Comparison of ENCODE assay signal across 8 cellular contexts in the genomic region with DNA sequence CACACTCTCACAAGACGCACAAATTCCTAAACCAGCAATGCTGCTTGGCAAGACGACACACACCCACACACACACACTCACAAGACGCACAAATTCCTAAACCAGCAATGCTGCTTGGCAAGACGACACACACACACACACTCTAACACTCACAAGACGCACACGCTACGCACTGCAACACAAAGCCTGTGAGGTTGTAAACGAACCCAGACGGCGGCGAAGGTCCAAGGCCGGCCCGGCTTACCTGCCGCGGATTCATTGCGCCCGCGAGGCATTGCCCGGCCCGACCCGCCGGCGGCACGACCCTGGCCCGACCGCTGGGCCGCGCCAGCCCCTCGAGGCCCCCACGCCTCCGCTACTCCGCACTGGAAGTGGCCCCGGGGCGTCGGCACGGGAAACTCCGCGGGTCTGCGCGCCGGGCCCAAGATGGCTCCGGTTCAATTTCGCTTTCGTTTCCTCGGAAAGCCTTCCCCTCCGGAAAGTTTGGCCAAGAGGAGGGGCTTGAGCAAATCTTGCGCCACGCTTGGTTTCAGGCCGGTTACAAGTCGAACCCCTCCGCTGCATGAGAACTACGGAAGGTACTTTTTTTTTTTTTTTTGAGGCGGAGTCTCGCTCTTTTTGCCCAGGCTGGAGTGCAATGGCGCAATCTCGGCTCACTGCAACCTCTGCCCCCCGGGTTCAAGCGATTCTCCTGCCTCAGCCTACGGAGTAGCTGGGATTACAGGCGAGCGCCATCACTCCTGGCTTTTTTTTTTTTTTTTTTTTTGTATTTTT. TPM values are rescaled to one million over a fixed set of nuclear protein-coding genes. Genes with fewer than 3 reads are reported as not detected.
DNase-seq lines count a peak whose midpoint lies in the region; ATAC-seq, FAIRE-seq and TF ChIP-seq lines count a peak whose summit lies in the region.

A gene with protein sequence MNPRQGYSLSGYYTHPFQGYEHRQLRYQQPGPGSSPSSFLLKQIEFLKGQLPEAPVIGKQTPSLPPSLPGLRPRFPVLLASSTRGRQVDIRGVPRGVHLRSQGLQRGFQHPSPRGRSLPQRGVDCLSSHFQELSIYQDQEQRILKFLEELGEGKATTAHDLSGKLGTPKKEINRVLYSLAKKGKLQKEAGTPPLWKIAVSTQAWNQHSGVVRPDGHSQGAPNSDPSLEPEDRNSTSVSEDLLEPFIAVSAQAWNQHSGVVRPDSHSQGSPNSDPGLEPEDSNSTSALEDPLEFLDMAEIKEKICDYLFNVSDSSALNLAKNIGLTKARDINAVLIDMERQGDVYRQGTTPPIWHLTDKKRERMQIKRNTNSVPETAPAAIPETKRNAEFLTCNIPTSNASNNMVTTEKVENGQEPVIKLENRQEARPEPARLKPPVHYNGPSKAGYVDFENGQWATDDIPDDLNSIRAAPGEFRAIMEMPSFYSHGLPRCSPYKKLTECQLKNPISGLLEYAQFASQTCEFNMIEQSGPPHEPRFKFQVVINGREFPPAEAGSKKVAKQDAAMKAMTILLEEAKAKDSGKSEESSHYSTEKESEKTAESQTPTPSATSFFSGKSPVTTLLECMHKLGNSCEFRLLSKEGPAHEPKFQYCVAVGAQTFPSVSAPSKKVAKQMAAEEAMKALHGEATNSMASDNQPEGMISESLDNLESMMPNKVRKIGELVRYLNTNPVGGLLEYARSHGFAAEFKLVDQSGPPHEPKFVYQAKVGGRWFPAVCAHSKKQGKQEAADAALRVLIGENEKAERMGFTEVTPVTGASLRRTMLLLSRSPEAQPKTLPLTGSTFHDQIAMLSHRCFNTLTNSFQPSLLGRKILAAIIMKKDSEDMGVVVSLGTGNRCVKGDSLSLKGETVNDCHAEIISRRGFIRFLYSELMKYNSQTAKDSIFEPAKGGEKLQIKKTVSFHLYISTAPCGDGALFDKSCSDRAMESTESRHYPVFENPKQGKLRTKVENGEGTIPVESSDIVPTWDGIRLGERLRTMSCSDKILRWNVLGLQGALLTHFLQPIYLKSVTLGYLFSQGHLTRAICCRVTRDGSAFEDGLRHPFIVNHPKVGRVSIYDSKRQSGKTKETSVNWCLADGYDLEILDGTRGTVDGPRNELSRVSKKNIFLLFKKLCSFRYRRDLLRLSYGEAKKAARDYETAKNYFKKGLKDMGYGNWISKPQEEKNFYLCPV (minus strand): TSS at position 439 of the 774 bp plus-strand sequence. CDS start 180 bp downstream, at position 259.

- H3K4me1 ChIP-seq in keratinocyte (ENCODE audit: control insufficient read depth, extremely low read depth, insufficient read depth, low read length), result peaks cover 22% of the 10 kb centered on the region

- peak; percentile 89 for DNase-seq in A172 (ENCODE audit: low spot score)
- DNase-seq in NCI-H2196 (lab: John Stamatoyannopoulos, UW; ENCODE audit: unreplicated experiment), result peak; percentile 92
- DNase-seq in activated CD4-positive, CD25-positive, alpha-beta regulatory T cell (lab: John Stamatoyannopoulos, UW), result peak; percentile 74 to 83 (median 76)
- DNase-seq in caudate nucleus (lab: John Stamatoyannopoulos, UW), result peak in 55 of 61 donors; percentile 17 to 82 (median 62)
- peak; percentile 71 for DNase-seq in keratinocyte (ENCODE audit: low read depth, low spot score)
- DNase-seq in stimulated activated CD4-positive, alpha-beta T cell treated with anti-CD3 and anti-CD28 coated beads, Interleukin-12 subunit alpha, Interleukin-12 subunit beta, amount 100 ng/mL, for 48 hours (ENCODE audit: low read depth in 2 of 3, low spot score in 1 of 3), result peak; percentile 87 to 88 (median 88)

- no peaks in the 10 kb centered on the region for H3K9me3 ChIP-seq in keratinocyte (ENCODE audit: control insufficient read depth, low read depth, low read length)

- H3K27ac ChIP-seq in caudate nucleus (ENCODE audit: low read depth, low read length) (peak within 1 kb of the TSS; percentile 94), keratinocyte (ENCODE audit: control insufficient read depth, insufficient read depth, low read length) (peak within 1 kb of the TSS; percentile 94)

- dilution Hi-C loops in keratinocyte (cut with MboI; ENCODE audit: extremely low pct_ligation_motif_present, low sequenced_read_pairs), result no loop called here

- peak within 1 kb of the TSS; percentile 95 for H3K4me2 ChIP-seq in keratinocyte (ENCODE audit: control insufficient read depth, extremely low read depth, insufficient read depth, low read depth, low read length)

- H4K20me1 ChIP-seq in keratinocyte (ENCODE audit: control insufficient read depth, extremely low read depth, insufficient read depth, low read length), result peaks cover 9% of the 10 kb centered on the region

- H3K9me1 ChIP-seq in keratinocyte (ENCODE audit: control insufficient read depth, extremely low read depth, insufficient read depth, low read length), result no peaks in the 10 kb centered on the region

- peak within 1 kb of the TSS; percentile 56 for H2AFZ ChIP-seq in keratinocyte (ENCODE audit: control insufficient read depth, low read length)

- no peak for FAIRE-seq in keratinocyte (lab: Jason Lieb, UNC)

- peak; percentile 60 for ATAC-seq in GM18520 (IDR thresholded peaks at IDR 0.05; ENCODE audit: unreplicated experiment)
- ATAC-seq in HG03095 (IDR thresholded peaks at IDR 0.05; ENCODE audit: unreplicated experiment), result peak; percentile 50

- H3K79me2 ChIP-seq in keratinocyte (ENCODE audit: control insufficient read depth, insufficient read depth, low read length), result peaks cover 86% of the 10 kb centered on the region

- TF ChIP-seq CTCF in keratinocyte (optimal IDR thresholded peaks at IDR 0.05 in 1 of 3, IDR thresholded peaks at IDR 0.05 in 1 of 3, conservative IDR thresholded peaks at IDR 0.05 in 1 of 3; ENCODE audit: extremely low read depth in 1 of 3, insufficient read depth in 2 of 3, low read length in 3 of 3), result no peak

- peaks cover 3 to 8% of the 10 kb centered on the region in 2 experiments for H3K36me3 ChIP-seq in keratinocyte (ENCODE audit: control insufficient read depth in 2 of 2, extremely low read depth in 1 of 2, insufficient read depth in 2 of 2, low read length in 2 of 2)

- no peaks in the 10 kb centered on the region for H3K27me3 ChIP-seq in keratinocyte (ENCODE audit: control insufficient read depth, extremely low read depth, insufficient read depth, low read length)

- peak within 1 kb of the TSS; percentile 97 for H3K9ac ChIP-seq in keratinocyte (ENCODE audit: control insufficient read depth, extremely low read depth, insufficient read depth, low read length)

- peak within 1 kb of the TSS; percentile 76 to 98 (median 90) for H3K4me3 ChIP-seq in keratinocyte (ENCODE audit: control insufficient read depth in 2 of 3, extremely low read depth in 1 of 3, insufficient read depth in 2 of 3, low read depth in 1 of 3, low read length in 3 of 3)

RNA-seq across cellular contexts. Expression of the gene that starts here (rescaled TPM):
- total RNA-seq in A172 (2014; rRNA removed; shearing (Covaris generic)), result 110 and 119 TPM in 2 replicates
- polyA plus RNA-seq in keratinocyte, result 137 to 174 TPM (median 148 TPM) in 3 replicates
- polyA plus RNA-seq in keratinocyte (2011; ENCODE audit: low read depth), result 21.6 TPM
- polyA plus RNA-seq in keratinocyte (2011; cell fraction: cytosol; rRNA removed), result 95.4 and 154 TPM in 2 replicates
- 198 and 206 TPM in 2 replicates for polyA plus RNA-seq in keratinocyte (2011; cell fraction: nucleus; rRNA removed)
- 30.3 and 99.9 TPM in 2 replicates for polyA plus RNA-seq in keratinocyte (2012; ENCODE audit: low replicate concordance)
- 204 to 283 TPM (median 274 TPM) in 3 replicates for polyA minus RNA-seq in keratinocyte
- 106 TPM for polyA minus RNA-seq in keratinocyte (2011; cell fraction: cytosol; rRNA and poly(A)+ RNA removed)
- 160 and 234 TPM in 2 replicates for polyA minus RNA-seq in keratinocyte (2011; cell fraction: nucleus; rRNA and poly(A)+ RNA removed)

Comparison
In these comparisons a context has a peak if more than half of its experiments do, and no peak if none do; other contexts are left out.
1. Peak in every context shown above with its lines: DNase-seq, ATAC-seq, H3K4me3 ChIP-seq and H3K27ac ChIP-seq.